ENCODE assay signal across 1 cellular context in the genomic region with DNA sequence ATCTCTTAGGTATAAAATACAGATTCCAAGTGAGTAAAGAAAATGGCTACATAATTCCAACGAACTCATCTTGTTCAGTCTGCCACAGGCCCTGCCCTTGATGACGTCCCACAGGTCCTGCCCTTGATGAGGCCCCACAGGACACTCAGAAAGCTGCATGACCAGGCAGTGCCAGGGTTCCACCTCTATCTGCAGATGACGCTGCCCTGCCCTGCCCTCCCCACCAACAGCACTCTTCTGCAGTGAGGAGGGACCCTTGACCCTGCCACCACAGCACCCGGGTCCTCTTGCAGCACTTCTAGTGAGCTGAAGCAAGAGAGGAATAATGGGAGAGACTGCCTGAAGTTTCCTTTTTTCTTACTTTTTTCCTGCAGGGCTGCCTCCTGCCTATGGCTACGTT.
TF ChIP-seq lines count a peak whose summit lies in the region.

No MANE protein-coding gene starts in this region.

TF ChIP-seq in K562, 482 proteins besides CTCF, POLR2A, EP300 and RAD21 (continued from another document):
- TF ChIP-seq, protein P1, sequence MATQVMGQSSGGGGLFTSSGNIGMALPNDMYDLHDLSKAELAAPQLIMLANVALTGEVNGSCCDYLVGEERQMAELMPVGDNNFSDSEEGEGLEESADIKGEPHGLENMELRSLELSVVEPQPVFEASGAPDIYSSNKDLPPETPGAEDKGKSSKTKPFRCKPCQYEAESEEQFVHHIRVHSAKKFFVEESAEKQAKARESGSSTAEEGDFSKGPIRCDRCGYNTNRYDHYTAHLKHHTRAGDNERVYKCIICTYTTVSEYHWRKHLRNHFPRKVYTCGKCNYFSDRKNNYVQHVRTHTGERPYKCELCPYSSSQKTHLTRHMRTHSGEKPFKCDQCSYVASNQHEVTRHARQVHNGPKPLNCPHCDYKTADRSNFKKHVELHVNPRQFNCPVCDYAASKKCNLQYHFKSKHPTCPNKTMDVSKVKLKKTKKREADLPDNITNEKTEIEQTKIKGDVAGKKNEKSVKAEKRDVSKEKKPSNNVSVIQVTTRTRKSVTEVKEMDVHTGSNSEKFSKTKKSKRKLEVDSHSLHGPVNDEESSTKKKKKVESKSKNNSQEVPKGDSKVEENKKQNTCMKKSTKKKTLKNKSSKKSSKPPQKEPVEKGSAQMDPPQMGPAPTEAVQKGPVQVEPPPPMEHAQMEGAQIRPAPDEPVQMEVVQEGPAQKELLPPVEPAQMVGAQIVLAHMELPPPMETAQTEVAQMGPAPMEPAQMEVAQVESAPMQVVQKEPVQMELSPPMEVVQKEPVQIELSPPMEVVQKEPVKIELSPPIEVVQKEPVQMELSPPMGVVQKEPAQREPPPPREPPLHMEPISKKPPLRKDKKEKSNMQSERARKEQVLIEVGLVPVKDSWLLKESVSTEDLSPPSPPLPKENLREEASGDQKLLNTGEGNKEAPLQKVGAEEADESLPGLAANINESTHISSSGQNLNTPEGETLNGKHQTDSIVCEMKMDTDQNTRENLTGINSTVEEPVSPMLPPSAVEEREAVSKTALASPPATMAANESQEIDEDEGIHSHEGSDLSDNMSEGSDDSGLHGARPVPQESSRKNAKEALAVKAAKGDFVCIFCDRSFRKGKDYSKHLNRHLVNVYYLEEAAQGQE (CRISPR knock-in tag; IDR thresholded peaks at IDR 0.05; ENCODE audit: low read depth): no peak
- no peak for TF ChIP-seq RBBP5 (IDR thresholded peaks at IDR 0.05; ENCODE audit: borderline replicate concordance, insufficient read depth, low read length, poor library complexity, severe bottlenecking)
- no peak for TF ChIP-seq MBD1 (CRISPR knock-in tag; IDR thresholded peaks at IDR 0.05)
- no peak for TF ChIP-seq SIX5 (IDR thresholded peaks at IDR 0.05; ENCODE audit: borderline replicate concordance in 1 of 2, insufficient read depth in 1 of 2, low read depth in 1 of 2, low read length in 2 of 2)
- no peak for TF ChIP-seq ZFP36 (IDR thresholded peaks at IDR 0.05; ENCODE audit: low read depth, low read length, partially characterized antibody)
- no peak for TF ChIP-seq ZKSCAN8 (CRISPR knock-in tag; IDR thresholded peaks at IDR 0.05)
- no peak for TF ChIP-seq BMI1 (IDR thresholded peaks at IDR 0.05; ENCODE audit: low read length)
- TF ChIP-seq COPS2 (conservative IDR thresholded peaks at IDR 0.05): no peak
- TF ChIP-seq ZNF830 (CRISPR knock-in tag; IDR thresholded peaks at IDR 0.05): no peak
- TF ChIP-seq POLR2AphosphoS2 (IDR thresholded peaks at IDR 0.05; ENCODE audit: low read length): no peak
- no peak for TF ChIP-seq PREB (CRISPR knock-in tag; IDR thresholded peaks at IDR 0.05)
- TF ChIP-seq FOXO4 (CRISPR knock-in tag; IDR thresholded peaks at IDR 0.05): no peak
